In the genomic region with DNA sequence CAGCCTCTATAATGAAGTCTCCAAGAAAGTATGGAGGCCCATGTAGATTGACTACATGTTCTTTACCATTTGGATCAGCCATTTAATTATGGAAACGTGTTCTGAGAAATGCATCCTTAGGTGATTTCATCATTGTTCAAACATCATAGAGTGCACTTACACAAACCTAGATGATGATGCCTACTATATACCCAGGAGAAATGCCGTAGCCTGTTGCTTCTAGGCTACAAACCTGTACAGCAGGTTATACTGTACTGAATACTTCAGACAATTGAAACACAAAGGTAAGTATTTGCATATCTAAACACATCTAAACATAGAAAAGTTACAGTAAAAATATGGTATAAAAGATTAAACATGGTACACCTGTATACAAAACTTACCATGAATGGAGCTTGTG, we compare ENCODE assay signal across 24 cellular contexts.
"Had no signal": no experiment of that assay in that cellular context is flagged by ENCODE, and none has a peak within 500 bp of the region (broad histone marks: within the 10 kb centered on the region; RNA-seq: fewer than 3 reads in every experiment).

No MANE protein-coding gene starts in this region.

- DNase-seq: cortex of kidney; effector memory CD8-positive, alpha-beta T cell; foreskin fibroblast; gastrocnemius medialis; head of caudate nucleus; kidney; natural killer cell; occipital lobe; ovary; posterior cingulate gyrus; psoas muscle; right cardiac atrium; sigmoid colon; stimulated activated CD4-positive, alpha-beta T cell treated with anti-CD3 and anti-CD28 coated beads, Interleukin-2, amount 100 ng/mL, for 24 hours; stimulated activated CD4-positive, alpha-beta T cell treated with anti-CD3 and anti-CD28 coated beads, Interleukin-4, amount 100 ng/mL, for 24 hours; stimulated activated naive CD4-positive, alpha-beta T cell treated with Interleukin-2 at 50 U/mL for 16 hours; stomach; testis; tibial artery; upper lobe of left lung had no signal

- ATAC-seq: effector memory CD8-positive, alpha-beta T cell; esophagus mucosa; gastrocnemius medialis; left lobe of liver; natural killer cell; psoas muscle; right cardiac atrium; stimulated activated effector memory CD8-positive, alpha-beta T cell treated with anti-CD3 and anti-CD28 coated beads, Interleukin-12 subunit alpha, Interleukin-12 subunit beta, amount 100 ng/mL, for 72 hours had no signal

- H3K4me3 ChIP-seq: gastrocnemius medialis, lung, ovary, psoas muscle, sigmoid colon, stomach, testis, tibial artery, upper lobe of left lung had no signal
